ENCODE assay signal across 18 cellular contexts in the genomic region with DNA sequence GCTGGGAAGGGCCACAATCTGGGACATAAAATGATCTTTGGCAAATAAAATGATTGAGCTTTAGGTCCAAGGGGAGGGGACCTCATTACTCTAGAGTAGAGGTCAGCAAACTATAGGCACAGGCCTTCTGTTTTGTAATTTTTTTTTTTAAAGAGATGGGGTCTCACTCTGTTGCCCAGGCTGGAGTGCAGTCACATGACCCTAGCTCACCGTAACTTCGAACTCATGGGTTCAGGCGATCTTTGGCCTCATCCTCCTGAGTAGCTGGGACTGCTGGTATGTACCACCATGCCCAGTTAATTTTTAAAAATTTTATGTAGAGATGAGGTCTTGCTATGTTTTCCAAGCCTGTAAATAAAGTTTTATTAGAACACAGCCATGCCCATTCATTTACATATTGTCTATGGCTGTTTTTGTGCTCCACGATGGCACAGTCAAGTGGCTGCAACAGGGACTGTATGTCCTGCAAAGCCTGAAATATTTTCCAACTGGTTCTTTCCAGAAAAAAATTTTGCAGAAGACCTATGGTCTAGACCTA.
A peak's percentile ranks its signal among the peaks of the same experiment; 100 is the strongest.
DNase-seq lines count a peak whose midpoint lies in the region; ATAC-seq, FAIRE-seq and TF ChIP-seq lines count a peak whose summit lies in the region.
"Had no signal": no experiment of that assay in that cellular context is flagged by ENCODE, and none has a peak within 500 bp of the region (broad histone marks: within the 10 kb centered on the region; RNA-seq: fewer than 3 reads in every experiment).

No MANE protein-coding gene starts in this region.

- TF ChIP-seq POLR2A in HepG2 (IDR thresholded peaks at IDR 0.05; ENCODE audit: insufficient read depth in 1 of 2, low read depth in 2 of 2, low read length in 2 of 2) = no peak
- no peak for TF ChIP-seq POLR2A in right lobe of liver (IDR thresholded peaks at IDR 0.05)
- TF ChIP-seq POLR2A in lower leg skin (IDR thresholded peaks at IDR 0.05) = no peak

- in situ Hi-C loops in HepG2 (cut with HindIII; ENCODE audit: extremely low pct_ligation_motif_present, low pct_unique_long_range_greater_than_20kb) = no loop called here

- WGBS in HepG2 (ENCODE audit: low lambda C conversion rate) = 98% methylated on average over 4 of the region's 4 CpGs
- 92% methylated on average over 3 of the region's 4 CpGs for WGBS in right lobe of liver (ENCODE audit: insufficient coverage, low coverage, low lambda C conversion rate, missing lambda C conversion rate)
- 97 to 99% methylated on average over 4 of the region's 4 CpGs for WGBS in lower leg skin, 2 donors

- no peak for FAIRE-seq in HepG2 (lab: Jason Lieb, UNC)
- FAIRE-seq: H54 had no signal

- H3K36me3 Mint-ChIP-seq in activated B cell treated with CpG ODN at 0.5 μM for 24 hours (ENCODE audit: low read depth) (peaks cover 87% of the 10 kb centered on the region), naive B cell (peaks cover 68 to 69% of the 10 kb centered on the region in 2 donors)

- CTCF ChIA-PET in HepG2 (lab: Yijun Ruan, JAX; ENCODE audit: low intra/inter-chr PET ratio, low total read pairs) (no interaction called here), activated B cell treated with CpG ODN at 0.5 μM for 24 hours (lab: Charles Lee) (interaction anchor here (1.4 kb wide), 2 partner anchors 10 to 144 kb away, joined by 3 to 5 read pairs; no protein-coding TSS in a partner anchor)

- TF ChIP-seq EP300 in HepG2 (IDR thresholded peaks at IDR 0.05; ENCODE audit: low read depth in 2 of 2, low read length in 2 of 2) (no peak), HepG2 (CRISPR knock-in tag; IDR thresholded peaks at IDR 0.05; ENCODE audit: borderline replicate concordance) (no peak)

- no peak overlapping the region for H3K4me2 ChIP-seq in HepG2 (ENCODE audit: low read depth, low read length)
- no peak overlapping the region for H3K4me2 ChIP-seq in MM.1S (ENCODE audit: low read depth, low read length)

- H3K9me2 ChIP-seq in MM.1S (replicated peaks; ENCODE audit: insufficient read depth, low read length) = no peaks in the 10 kb centered on the region

- H3K4me1 ChIP-seq in HepG2 (ENCODE audit: insufficient read depth, low read length) (no peaks in the 10 kb centered on the region; the same call in 1 of the 2 replicates), right lobe of liver (peaks cover 0 to 4% (median 0%) of the 10 kb centered on the region in 4 donors), subcutaneous abdominal adipose tissue (ENCODE audit: control insufficient read depth in 5 of 5, insufficient read depth in 5 of 5, low read length in 5 of 5) (peaks cover 0 to 27% (median 19%) of the 10 kb centered on the region in 5 donors), MM.1S (ENCODE audit: low read length) (peaks cover 14% of the 10 kb centered on the region)
- H3K4me1 ChIP-seq: Caco-2 had no signal

- H3K4me1 Mint-ChIP-seq in activated B cell treated with CpG ODN at 0.5 μM for 24 hours (peaks cover 51% of the 10 kb centered on the region), naive B cell (peaks cover 44 to 58% (median 54%) of the 10 kb centered on the region in 3 donors)

- no peak for DNase-seq in HepG2 (ENCODE audit: low spot score)
- DNase-seq in right lobe of liver = no peak
- DNase-seq in activated B cell treated with CpG ODN at 0.5 μM for 24 hours = no peak
- no peak for DNase-seq in naive B cell
- no peak for DNase-seq in lower leg skin (ENCODE audit: low spot score in 2 of 2)
- DNase-seq in MM.1S = no peak
- no peak for DNase-seq in NCI-H128 (lab: John Stamatoyannopoulos, UW; ENCODE audit: unreplicated experiment)
- DNase-seq: 8988T; Caco-2; CD8-positive, alpha-beta memory T cell; DND-41; GF-D8; GM23248 had no signal

- H3K9me3 ChIP-seq in HepG2 (ENCODE audit: low read length) (no peaks in the 10 kb centered on the region), right lobe of liver (no peaks in the 10 kb centered on the region), subcutaneous abdominal adipose tissue (ENCODE audit: control insufficient read depth in 5 of 5, low read length in 5 of 5) (no peaks in the 10 kb centered on the region), MM.1S (replicated peaks; ENCODE audit: insufficient read depth, low read length) (no peaks in the 10 kb centered on the region)
- H3K9me3 ChIP-seq: Caco-2 had no signal

- no peak overlapping the region for H3K27ac ChIP-seq in HepG2 (ENCODE audit: extremely low read length, insufficient read depth, low read length)
- H3K27ac ChIP-seq in right lobe of liver = no peak overlapping the region
- H3K27ac ChIP-seq in subcutaneous abdominal adipose tissue (ENCODE audit: low read depth, low read length) = peak overlapping the region; percentile 82
- H3K27ac ChIP-seq in MM.1S (ENCODE audit: low read length) = no peak overlapping the region
- H3K27ac ChIP-seq: C4-2B, GM23248, HL-60 had no signal

- H3K9me3 Mint-ChIP-seq in activated B cell treated with CpG ODN at 0.5 μM for 24 hours (no peaks in the 10 kb centered on the region), naive B cell (no peaks in the 10 kb centered on the region)
- H3K9me3 Mint-ChIP-seq: CD8-positive, alpha-beta memory T cell had no signal

- intact Hi-C loops in HepG2 (cut with micrococcal nuclease; ENCODE audit: unreplicated experiment) (no loop called here), right lobe of liver (cut with DNase I) (no loop called here), activated B cell treated with CpG ODN at 0.5 μM for 24 hours (cut with micrococcal nuclease) (loop anchor here (2.0 kb wide), 1 partner anchor 22 kb away; no protein-coding TSS in a partner anchor), lower leg skin (cut with DNase I; ENCODE audit: low total_unique reads) (no loop called here)

- POLR2A ChIA-PET in HepG2 (lab: Yijun Ruan, JAX) (no interaction called here), activated B cell treated with CpG ODN at 0.5 μM for 24 hours (lab: Charles Lee) (no interaction called here)

- no peak overlapping the region for H2AFZ ChIP-seq in HepG2 (ENCODE audit: low read length)
- no peak overlapping the region for H2AFZ ChIP-seq in MM.1S (ENCODE audit: low read length)
- H2AFZ ChIP-seq: GM23248 had no signal

- H3K79me2 ChIP-seq in HepG2 (ENCODE audit: insufficient read depth, low read length) (no peaks in the 10 kb centered on the region), MM.1S (ENCODE audit: low read length) (no peaks in the 10 kb centered on the region)

- H3K27me3 ChIP-seq in HepG2 (ENCODE audit: control insufficient read depth in 1 of 2, insufficient read depth in 2 of 2, low read length in 2 of 2) = no peaks in the 10 kb centered on the region
- no peaks in the 10 kb centered on the region for H3K27me3 ChIP-seq in right lobe of liver
- H3K27me3 ChIP-seq in subcutaneous abdominal adipose tissue (ENCODE audit: control insufficient read depth in 5 of 5, insufficient read depth in 4 of 5, low read length in 5 of 5) = no peaks in the 10 kb centered on the region
- no peaks in the 10 kb centered on the region for H3K27me3 ChIP-seq in MM.1S (replicated peaks; ENCODE audit: insufficient read depth, low read length)

- TF ChIP-seq CTCF in HepG2 (CRISPR knock-in tag; IDR thresholded peaks at IDR 0.05) (no peak), right lobe of liver (IDR thresholded peaks at IDR 0.05) (no peak), activated B cell treated with CpG ODN at 0.5 μM for 24 hours (IDR thresholded peaks at IDR 0.05) (no peak), lower leg skin (IDR thresholded peaks at IDR 0.05) (no peak), MM.1S (IDR thresholded peaks at IDR 0.05; ENCODE audit: low read length) (no peak)

- ATAC-seq in HepG2 = no peak
- ATAC-seq in right lobe of liver = no peak
- ATAC-seq in activated B cell treated with CpG ODN at 0.5 μM for 24 hours (ENCODE audit: low read depth) = no peak
- no peak for ATAC-seq in naive B cell (ENCODE audit: low read depth in 2 of 2)
- ATAC-seq: HCT116 had no signal

- TF ChIP-seq RAD21 in HepG2 (CRISPR knock-in tag; IDR thresholded peaks at IDR 0.05) = no peak

- H3K27ac Mint-ChIP-seq in activated B cell treated with CpG ODN at 0.5 μM for 24 hours = peak overlapping the region; percentile 24
- H3K27ac Mint-ChIP-seq in naive B cell = peak overlapping the region; percentile 5 to 92 (median 68)

- BruUV-seq in HepG2 (replicated peaks; lab: Mats Ljungman, UMichigan) = no TSS peak

- no peak overlapping the region for H3K4me3 Mint-ChIP-seq in activated B cell treated with CpG ODN at 0.5 μM for 24 hours
- H3K4me3 Mint-ChIP-seq in naive B cell = peak overlapping the region in 2 of 8 donors; percentile 1 to 65
- H3K4me3 Mint-ChIP-seq: CD8-positive, alpha-beta memory T cell had no signal

- H3K4me3 ChIP-seq in HepG2 (replicated peaks in 1 of 3; ENCODE audit: insufficient read depth in 1 of 3, low read depth in 2 of 3, low read length in 3 of 3) (no peak overlapping the region), right lobe of liver (no peak overlapping the region), subcutaneous abdominal adipose tissue (ENCODE audit: low read depth in 1 of 5, low read length in 5 of 5) (no peak overlapping the region), lower leg skin (ENCODE audit: low read depth, poor library complexity, severe bottlenecking) (no peak overlapping the region), MM.1S (ENCODE audit: low read length) (no peak overlapping the region)
- H3K4me3 ChIP-seq: GM23248 had no signal

- no peaks in the 10 kb centered on the region for H3F3A ChIP-seq in MM.1S (ENCODE audit: insufficient read depth, low read length)

- no peak overlapping the region for H3K9ac ChIP-seq in HepG2 (ENCODE audit: insufficient read depth, low read depth, low read length)
- no peak overlapping the region for H3K9ac ChIP-seq in subcutaneous abdominal adipose tissue (ENCODE audit: low read length in 5 of 5)
- H3K9ac ChIP-seq in MM.1S (ENCODE audit: low read length) = no peak overlapping the region
- H3K9ac ChIP-seq: GM23248 had no signal

- H4K20me1 ChIP-seq in HepG2 (ENCODE audit: insufficient read depth, low read length) (no peaks in the 10 kb centered on the region), MM.1S (ENCODE audit: insufficient read depth, low read length) (no peaks in the 10 kb centered on the region)

- peaks cover 8 to 38% of the 10 kb centered on the region in 2 experiments; a peak in 4 of 5 replicates for H3K36me3 ChIP-seq in HepG2 (replicated peaks in 1 of 2; ENCODE audit: control insufficient read depth in 1 of 2, insufficient read depth in 2 of 2, low read length in 2 of 2)
- H3K36me3 ChIP-seq in right lobe of liver = peaks cover 0 to 36% (median 6%) of the 10 kb centered on the region in 4 donors
- H3K36me3 ChIP-seq in subcutaneous abdominal adipose tissue (ENCODE audit: control insufficient read depth in 5 of 5, insufficient read depth in 5 of 5, low read length in 5 of 5) = peaks cover 39 to 81% (median 58%) of the 10 kb centered on the region in 5 donors
- H3K36me3 ChIP-seq in MM.1S (replicated peaks; ENCODE audit: insufficient read depth, low read length) = no peaks in the 10 kb centered on the region

- H3K27me3 Mint-ChIP-seq in activated B cell treated with CpG ODN at 0.5 μM for 24 hours = no peaks in the 10 kb centered on the region
- no peaks in the 10 kb centered on the region for H3K27me3 Mint-ChIP-seq in naive B cell
- H3K27me3 Mint-ChIP-seq: CD8-positive, alpha-beta memory T cell had no signal

TF ChIP-seq in HepG2, 621 proteins besides CTCF, POLR2A, EP300 and RAD21 (continues in another document):
- TF ChIP-seq ZNF331 (CRISPR knock-in tag; IDR thresholded peaks at IDR 0.05) (no peak), FOXO1 (CRISPR knock-in tag; IDR thresholded peaks at IDR 0.05) (no peak)
